9 cellular contexts compared by ENCODE assay signal in genomic region chr19:47813304-47813994, GRCh38. TPM values are rescaled to one million over a fixed set of nuclear protein-coding genes. Genes with fewer than 3 reads are reported as not detected.
A peak's percentile ranks its signal among the peaks of the same experiment; 100 is the strongest.
DNase-seq lines count a peak whose midpoint lies in the region; ATAC-seq and TF ChIP-seq lines count a peak whose summit lies in the region.
"Had no signal": no experiment of that assay in that cellular context is flagged by ENCODE, and none has a peak within 500 bp of the region (broad histone marks: within the 10 kb centered on the region; RNA-seq: fewer than 3 reads in every experiment).

No MANE protein-coding gene starts in this region.

- no peak overlapping the region for H3K27ac ChIP-seq in endodermal cell (ENCODE audit: low read depth, low read length)

- no peaks in the 10 kb centered on the region for H3K36me3 ChIP-seq in endodermal cell (ENCODE audit: control insufficient read depth, insufficient read depth, low read length)

- no peaks in the 10 kb centered on the region for H3K27me3 ChIP-seq in endodermal cell (ENCODE audit: control insufficient read depth, insufficient read depth, low read length, poor library complexity, severe bottlenecking)

- H3K4me1 ChIP-seq in endodermal cell (ENCODE audit: control insufficient read depth, insufficient read depth, low read length): no peaks in the 10 kb centered on the region

- peak; percentile 70 for DNase-seq in AG08395 (ENCODE audit: low spot score)
- peak; percentile 53 for DNase-seq in GM19240 (ENCODE audit: insufficient read length, low spot score)
- peak; percentile 99 for DNase-seq in NCI-H82 treated with DMSO at 0.1 percent for 48 hours (lab: John Stamatoyannopoulos, UW; ENCODE audit: unreplicated experiment)
- peak; percentile 43 to 47 for DNase-seq in activated CD8-positive, alpha-beta memory T cell treated with anti-CD3 and anti-CD28 coated beads for 4 hours (ENCODE audit: low read depth in 2 of 2)
- peak; percentile 99 for DNase-seq in endodermal cell
- peak; percentile 52 for DNase-seq in mucosa of gallbladder (ENCODE audit: low spot score)
- DNase-seq in stimulated activated CD8-positive, alpha-beta memory T cell treated with anti-CD3 and anti-CD28 coated beads, Interleukin-7, amount 100 ng/mL, for 4 hours (ENCODE audit: low read depth in 2 of 2): peak; percentile 43 to 52

- no peak for ATAC-seq in GM19023 (IDR thresholded peaks at IDR 0.05; ENCODE audit: unreplicated experiment)

- H3K36me3 Mint-ChIP-seq in endodermal cell (ENCODE audit: low read depth): no peaks in the 10 kb centered on the region

- no peak overlapping the region for H3K9ac ChIP-seq in endodermal cell (ENCODE audit: extremely low read depth, low read length, poor library complexity, severe bottlenecking)

- 51 to 64% methylated on average over 5 to 14 of the region's 17 CpGs for WGBS in endodermal cell (ENCODE audit: insufficient coverage in 1 of 2, insufficient read length in 1 of 2), 2 experiments

- H3K9me3 Mint-ChIP-seq in endodermal cell: no peaks in the 10 kb centered on the region

- peaks cover 3% of the 10 kb centered on the region for H3K4me1 Mint-ChIP-seq in endodermal cell

- H3K9me3 ChIP-seq in endodermal cell (ENCODE audit: control insufficient read depth, low read length): no peaks in the 10 kb centered on the region

- TF ChIP-seq CTCF in endodermal cell (conservative IDR thresholded peaks at IDR 0.05): peak; percentile 81

- peak overlapping the region; percentile 52 for H3K27ac Mint-ChIP-seq in endodermal cell

- H3K4me3 ChIP-seq in endodermal cell (ENCODE audit: low read length): no peak overlapping the region

- no peak overlapping the region for H3K4me3 Mint-ChIP-seq in endodermal cell

- no peaks in the 10 kb centered on the region for H3K27me3 Mint-ChIP-seq in endodermal cell (ENCODE audit: insufficient read depth)

RNA-seq across cellular contexts. Expression of gene CRX, which starts 8.3 kb away (rescaled TPM):
- total RNA-seq in endodermal cell (under 1 TPM; 0.44 to 0.66 TPM), mucosa of gallbladder (not detected)
- 0.68 TPM for polyA plus RNA-seq in endodermal cell (2013, experiment 1 of 2)
- 0.33 TPM for polyA plus RNA-seq in endodermal cell (2013, experiment 2 of 2)
- total RNA-seq: subcutaneous adipose tissue had no signal

RNA-seq across cellular contexts. Expression of gene TPRX1, which starts 9.1 kb away (rescaled TPM):
- total RNA-seq in endodermal cell (not detected), mucosa of gallbladder (not detected)
- polyA plus RNA-seq in endodermal cell (2013, experiment 1 of 2): not detected
- polyA plus RNA-seq in endodermal cell (2013, experiment 2 of 2): not detected
- total RNA-seq: subcutaneous adipose tissue had no signal

RNA-seq across cellular contexts. Expression of gene SELENOW, which starts 34.9 kb away (rescaled TPM):
- 100 to 1,000 TPM; 404 to 410 TPM for total RNA-seq in endodermal cell
- polyA plus RNA-seq in endodermal cell (2013, experiment 1 of 2): 190 TPM
- 182 TPM for polyA plus RNA-seq in endodermal cell (2013, experiment 2 of 2)
- total RNA-seq in mucosa of gallbladder: 469 TPM

RNA-seq across cellular contexts. Expression of gene TPRX2, which starts 45.6 kb away (rescaled TPM):
- not detected for total RNA-seq in endodermal cell
- polyA plus RNA-seq in endodermal cell (2013, experiment 1 of 2): not detected
- not detected for polyA plus RNA-seq in endodermal cell (2013, experiment 2 of 2)
- not detected for total RNA-seq in mucosa of gallbladder
- total RNA-seq: subcutaneous adipose tissue had no signal

Comparison
In these comparisons a context has a peak if more than half of its experiments do, and no peak if none do; other contexts are left out.
1. DNase-seq: peak in every context shown above with its lines; median percentile 99 in NCI-H82 treated with DMSO at 0.1 percent for 48 hours; 99 in endodermal cell; 70 in AG08395; 53 in GM19240; 52 in mucosa of gallbladder; 48 in stimulated activated CD8-positive, alpha-beta memory T cell treated with anti-CD3 and anti-CD28 coated beads, Interleukin-7, amount 100 ng/mL, for 4 hours; 45 in activated CD8-positive, alpha-beta memory T cell treated with anti-CD3 and anti-CD28 coated beads for 4 hours.